In genomic region chr6:165692106-165692653, GRCh38 we compare ENCODE assay signal across 26 cellular contexts. TPM values are rescaled to one million over a fixed set of nuclear protein-coding genes. Genes with fewer than 3 reads are reported as not detected.
"Had no signal": no experiment of that assay in that cellular context is flagged by ENCODE, and none has a peak within 500 bp of the region (broad histone marks: within the 10 kb centered on the region; RNA-seq: fewer than 3 reads in every experiment).

No MANE protein-coding gene starts in this region.

- FAIRE-seq: K562, TTC549 had no signal

- H3K27me3 Mint-ChIP-seq: activated B cell treated with CpG ODN at 0.5 μM for 24 hours; activated CD4-positive, alpha-beta T cell treated with anti-CD3 and anti-CD28 coated beads, Interleukin-2, amount 10 ng/mL, durations not matched to agents 24 days and 14 days; activated CD8-positive, alpha-beta memory T cell treated with anti-CD3 and anti-CD28 coated beads, Interleukin-2, amount 10 ng/mL, durations not matched to agents 7 days and 5 days had no signal

- H3K27ac Mint-ChIP-seq: activated B cell treated with CpG ODN at 0.5 μM for 24 hours; activated CD4-positive, alpha-beta T cell treated with anti-CD3 and anti-CD28 coated beads, Interleukin-2, amount 10 ng/mL, durations not matched to agents 24 days and 14 days; activated CD8-positive, alpha-beta memory T cell treated with anti-CD3 and anti-CD28 coated beads, Interleukin-2, amount 10 ng/mL, durations not matched to agents 7 days and 5 days; activated naive CD4-positive, alpha-beta T cell treated with anti-CD3 and anti-CD28 coated beads, Interleukin-2, amount 50 U/mL, for 24 hours; activated T-cell treated with anti-CD3 and anti-CD28 coated beads, Interleukin-2, amount 50 U/mL, for 24 hours; activated T-helper 1 cell treated with anti-CD3 and anti-CD28 coated beads, Interleukin-12 subunit alpha, Interleukin-12 subunit beta, Interleukin-2, Interleukin-4 antibody, amounts not matched to agents 30 ng/mL and 10 ng/mL and 1 ng/mL, durations not matched to agents 14 hours and 24 hours and 36 hours had no signal

- H3K36me3 ChIP-seq: ascending aorta, cardiac muscle cell, Peyer's patch, SJSA1 had no signal

- H3K4me1 Mint-ChIP-seq: activated B cell treated with CpG ODN at 0.5 μM for 24 hours; activated CD4-positive, alpha-beta T cell treated with anti-CD3 and anti-CD28 coated beads, Interleukin-2, amount 10 ng/mL, durations not matched to agents 24 days and 14 days; activated CD8-positive, alpha-beta memory T cell treated with anti-CD3 and anti-CD28 coated beads, Interleukin-2, amount 10 ng/mL, durations not matched to agents 7 days and 5 days; activated naive CD4-positive, alpha-beta T cell treated with anti-CD3 and anti-CD28 coated beads, Interleukin-2, amount 50 U/mL, for 24 hours had no signal

- H3K9me3 ChIP-seq: ascending aorta, body of pancreas, Peyer's patch, SJSA1 had no signal

- H3K9me3 Mint-ChIP-seq: activated B cell treated with CpG ODN at 0.5 μM for 24 hours; activated CD4-positive, alpha-beta T cell treated with anti-CD3 and anti-CD28 coated beads, Interleukin-2, amount 10 ng/mL, durations not matched to agents 24 days and 14 days; activated naive CD4-positive, alpha-beta T cell treated with anti-CD3 and anti-CD28 coated beads, Interleukin-2, amount 50 U/mL, for 24 hours; activated T-cell treated with anti-CD3 and anti-CD28 coated beads, Interleukin-2, amount 50 U/mL, for 24 hours; activated T-helper 1 cell treated with anti-CD3 and anti-CD28 coated beads, Interleukin-12 subunit alpha, Interleukin-12 subunit beta, Interleukin-2, Interleukin-4 antibody, amounts not matched to agents 30 ng/mL and 10 ng/mL and 1 ng/mL, durations not matched to agents 14 hours and 24 hours and 36 hours had no signal

- H3K4me3 Mint-ChIP-seq: activated B cell treated with CpG ODN at 0.5 μM for 24 hours; activated CD4-positive, alpha-beta T cell treated with anti-CD3 and anti-CD28 coated beads, Interleukin-2, amount 10 ng/mL, durations not matched to agents 24 days and 14 days; activated CD8-positive, alpha-beta memory T cell treated with anti-CD3 and anti-CD28 coated beads, Interleukin-2, amount 10 ng/mL, durations not matched to agents 7 days and 5 days; activated naive CD4-positive, alpha-beta T cell treated with anti-CD3 and anti-CD28 coated beads, Interleukin-2, amount 50 U/mL, for 24 hours; activated T-cell treated with anti-CD3 and anti-CD28 coated beads, Interleukin-2, amount 50 U/mL, for 24 hours; activated T-helper 1 cell treated with anti-CD3 and anti-CD28 coated beads, Interleukin-12 subunit alpha, Interleukin-12 subunit beta, Interleukin-2, Interleukin-4 antibody, amounts not matched to agents 30 ng/mL and 10 ng/mL and 1 ng/mL, durations not matched to agents 14 hours and 24 hours and 36 hours had no signal

- H3K27me3 ChIP-seq: ascending aorta, body of pancreas, cardiac muscle cell, Peyer's patch, SJSA1 had no signal

- ATAC-seq: activated CD8-positive, alpha-beta memory T cell treated with anti-CD3 and anti-CD28 coated beads, Interleukin-2, amount 10 ng/mL, durations not matched to agents 7 days and 5 days; body of pancreas; K562; SK-N-SH treated with all-trans-retinoic acid at 6 μM for 48 hours had no signal

- H3K4me3 ChIP-seq: ascending aorta, body of pancreas, cardiac muscle cell, K562, Peyer's patch, SJSA1 had no signal

- DNase-seq: activated B cell treated with CpG ODN at 0.5 μM for 24 hours; activated CD4-positive, alpha-beta T cell treated with anti-CD3 and anti-CD28 coated beads for 1 hour; activated CD4-positive, alpha-beta T cell treated with anti-CD3 and anti-CD28 coated beads, Interleukin-2, amount 10 ng/mL, durations not matched to agents 24 days and 14 days; activated CD4-positive, alpha-beta T cell treated with anti-CD3 and anti-CD28 coated beads, Interleukin-2, amount 50 U/mL, for 48 hours; activated CD8-positive, alpha-beta memory T cell treated with anti-CD3 and anti-CD28 coated beads, Interleukin-2, amount 10 ng/mL, durations not matched to agents 7 days and 5 days; activated effector memory CD4-positive, alpha-beta T cell treated with Interleukin-2 at 50 U/mL for 16 hours; activated naive CD4-positive, alpha-beta T cell; activated T-cell treated with anti-CD3 and anti-CD28 coated beads, Interleukin-2, amount 50 U/mL, for 24 hours; body of pancreas; Karpas-422; NCI-H1105 treated with DMSO at 0.1 percent for 48 hours; NCI-H1436 treated with DMSO at 0.1 percent for 48 hours; NCI-H187; NCI-H2081; NCI-H510A treated with DMSO at 0.1 percent for 48 hours; Peyer's patch; SHP77; T-helper 2 cell had no signal

- H3K4me1 ChIP-seq: ascending aorta, body of pancreas, Peyer's patch had no signal

- H3K36me3 Mint-ChIP-seq: activated CD8-positive, alpha-beta memory T cell treated with anti-CD3 and anti-CD28 coated beads, Interleukin-2, amount 10 ng/mL, durations not matched to agents 7 days and 5 days; activated naive CD4-positive, alpha-beta T cell treated with anti-CD3 and anti-CD28 coated beads, Interleukin-2, amount 50 U/mL, for 24 hours had no signal

- H3K27ac ChIP-seq: ascending aorta, body of pancreas, cardiac muscle cell, Peyer's patch, SJSA1 had no signal

RNA-seq across cellular contexts. Expression of gene PDE10A, which starts 29.1 kb away (rescaled TPM):
- total RNA-seq: activated B cell treated with CpG ODN at 0.5 μM for 24 hours; activated CD4-positive, alpha-beta T cell treated with anti-CD3 and anti-CD28 coated beads, Interleukin-2, amount 10 ng/mL, durations not matched to agents 24 days and 14 days; activated CD8-positive, alpha-beta memory T cell treated with anti-CD3 and anti-CD28 coated beads, Interleukin-2, amount 10 ng/mL, durations not matched to agents 7 days and 5 days; activated T-helper 1 cell treated with anti-CD3 and anti-CD28 coated beads, Interleukin-12 subunit alpha, Interleukin-12 subunit beta, Interleukin-2, Interleukin-4 antibody, amounts not matched to agents 30 ng/mL and 10 ng/mL and 1 ng/mL, durations not matched to agents 14 hours and 24 hours and 36 hours had no signal
- polyA plus RNA-seq: K562 had no signal
